ENCODE assay signal across 8 cellular contexts in the genomic region with DNA sequence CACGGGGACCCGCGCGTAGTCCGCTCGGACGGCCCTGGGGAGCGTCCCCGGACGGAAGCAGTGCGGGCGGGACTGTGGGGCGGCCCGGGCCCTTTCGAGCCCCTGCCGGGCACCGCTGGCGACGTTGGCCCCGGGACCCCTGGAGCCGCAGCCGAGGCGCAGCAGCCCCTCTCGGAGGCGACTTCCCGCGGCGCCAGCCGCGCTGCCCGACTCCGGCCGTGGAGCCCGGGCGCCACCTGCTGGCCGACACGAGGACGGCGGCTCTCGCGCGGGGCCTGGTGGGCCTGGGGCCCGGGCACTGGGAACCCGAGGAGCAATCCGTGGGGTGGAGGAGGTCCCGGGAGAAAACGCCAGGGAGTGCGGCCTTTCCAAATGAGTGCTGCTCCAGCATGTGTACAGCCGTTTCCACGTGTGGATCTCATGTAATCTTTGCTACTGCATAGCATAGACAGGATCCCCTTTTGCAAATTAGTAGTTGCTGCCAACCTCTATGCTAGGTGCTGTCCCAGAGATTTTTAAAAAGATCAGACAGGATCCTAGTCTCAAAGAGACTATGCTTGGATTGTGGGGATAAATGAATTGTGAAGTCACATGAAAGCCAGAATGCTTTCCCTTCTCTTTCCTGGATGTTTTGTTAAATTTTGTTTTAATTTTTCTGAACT. TPM values are rescaled to one million over a fixed set of nuclear protein-coding genes. Genes with fewer than 3 reads are reported as not detected.
DNase-seq lines count a peak whose midpoint lies in the region; ATAC-seq and TF ChIP-seq lines count a peak whose summit lies in the region.

No MANE protein-coding gene starts in this region.

- 0% methylated on average over 9 to 24 of the region's 50 CpGs for WGBS in tibial nerve, 2 donors

- CTCF ChIA-PET in activated naive CD4-positive, alpha-beta T cell treated with anti-CD3 and anti-CD28 coated beads, Interleukin-2, amount 10 ng/mL, durations not matched to agents 7 days and 5 days (lab: Charles Lee) = no interaction called here

- intact Hi-C loops in Right ventricle myocardium superior (cut with DNase I) = loop anchor here (2.0 to 10.0 kb wide), 5 partner anchors 211 to 1481 kb away; no protein-coding TSS in a partner anchor

- H3K4me1 ChIP-seq in SJSA1 (replicated peaks) = peaks cover 17% of the 10 kb centered on the region
- H3K4me1 ChIP-seq in tibial nerve = peaks cover 0 to 22% (median 3%) of the 10 kb centered on the region in 4 donors

- TF ChIP-seq EP300 in tibial nerve (IDR thresholded peaks at IDR 0.05) = no peak

- H3K27ac ChIP-seq in SJSA1 (no peak overlapping the region), tibial nerve (peak overlapping the region; percentile 75 to 98 (median 91))

- H3K4me3 ChIP-seq in SJSA1 (peak overlapping the region; percentile 47), tibial nerve (peak overlapping the region; percentile 52 to 79 (median 74))

- H3K27me3 Mint-ChIP-seq in activated naive CD4-positive, alpha-beta T cell treated with anti-CD3 and anti-CD28 coated beads, Interleukin-2, amount 10 ng/mL, durations not matched to agents 7 days and 5 days = peaks cover 19% of the 10 kb centered on the region
- H3K27me3 Mint-ChIP-seq in osteocyte (ENCODE audit: unreplicated experiment) = peaks cover 20% of the 10 kb centered on the region

- peak; percentile 26 for ATAC-seq in GM19035 (IDR thresholded peaks at IDR 0.05; ENCODE audit: unreplicated experiment)
- peak; percentile 54 for ATAC-seq in Right ventricle myocardium superior (ENCODE audit: poor library complexity)

- H3K36me3 Mint-ChIP-seq in activated naive CD4-positive, alpha-beta T cell treated with anti-CD3 and anti-CD28 coated beads, Interleukin-2, amount 10 ng/mL, durations not matched to agents 7 days and 5 days = peaks cover 23% of the 10 kb centered on the region
- no peaks in the 10 kb centered on the region for H3K36me3 Mint-ChIP-seq in osteocyte (ENCODE audit: unreplicated experiment)

- peaks cover 32% of the 10 kb centered on the region for H3K4me1 Mint-ChIP-seq in activated naive CD4-positive, alpha-beta T cell treated with anti-CD3 and anti-CD28 coated beads, Interleukin-2, amount 10 ng/mL, durations not matched to agents 7 days and 5 days
- H3K4me1 Mint-ChIP-seq in osteocyte (ENCODE audit: unreplicated experiment) = peaks cover 33% of the 10 kb centered on the region

- H3K27me3 ChIP-seq in SJSA1 (replicated peaks) (no peaks in the 10 kb centered on the region), tibial nerve (peaks cover 0 to 2% of the 10 kb centered on the region in 2 donors)

- peak overlapping the region; percentile 58 for H3K27ac Mint-ChIP-seq in activated naive CD4-positive, alpha-beta T cell treated with anti-CD3 and anti-CD28 coated beads, Interleukin-2, amount 10 ng/mL, durations not matched to agents 7 days and 5 days
- no peak overlapping the region for H3K27ac Mint-ChIP-seq in osteocyte (ENCODE audit: unreplicated experiment)

- H3K9me3 Mint-ChIP-seq in activated naive CD4-positive, alpha-beta T cell treated with anti-CD3 and anti-CD28 coated beads, Interleukin-2, amount 10 ng/mL, durations not matched to agents 7 days and 5 days = no peaks in the 10 kb centered on the region
- H3K9me3 Mint-ChIP-seq in osteocyte (ENCODE audit: unreplicated experiment) = no peaks in the 10 kb centered on the region

- H3K36me3 ChIP-seq in SJSA1 (peaks cover 33% of the 10 kb centered on the region), tibial nerve (no peaks in the 10 kb centered on the region)

- H3K9me3 ChIP-seq in SJSA1 (replicated peaks) = no peaks in the 10 kb centered on the region
- no peaks in the 10 kb centered on the region for H3K9me3 ChIP-seq in tibial nerve

- H3K4me3 Mint-ChIP-seq in activated naive CD4-positive, alpha-beta T cell treated with anti-CD3 and anti-CD28 coated beads, Interleukin-2, amount 10 ng/mL, durations not matched to agents 7 days and 5 days = peak overlapping the region; percentile 61
- H3K4me3 Mint-ChIP-seq in osteocyte (ENCODE audit: unreplicated experiment) = no peak overlapping the region

- TF ChIP-seq CTCF in osteocyte (IDR thresholded peaks at IDR 0.05) = peak; percentile 99
- TF ChIP-seq CTCF in tibial nerve (IDR thresholded peaks at IDR 0.05) = peak; percentile 98 to 100 (median 98)

- TF ChIP-seq POLR2A in tibial nerve (IDR thresholded peaks at IDR 0.05) = no peak

- DNase-seq in AML-193 (lab: John Stamatoyannopoulos, UW) = peak; percentile 22 to 56
- peak; percentile 74 for DNase-seq in HuH-7.5 (ENCODE audit: low spot score)
- DNase-seq in SJSA1 (ENCODE audit: low read depth in 1 of 2, low spot score in 2 of 2) = peak; percentile 66 to 78
- DNase-seq in activated naive CD4-positive, alpha-beta T cell treated with anti-CD3 and anti-CD28 coated beads, Interleukin-2, amount 10 ng/mL, durations not matched to agents 7 days and 5 days = peak; percentile 76
- DNase-seq in Right ventricle myocardium superior = peak; percentile 86
- DNase-seq in osteocyte (ENCODE audit: extremely low spot score, unreplicated experiment) = peak; percentile 92
- peak; percentile 31 to 63 for DNase-seq in tibial nerve (ENCODE audit: low spot score in 2 of 2)

RNA-seq across cellular contexts. Expression of a gene that starts 4.0 kb away (rescaled TPM):
- total RNA-seq in SJSA1 (2014; rRNA removed; shearing (Covaris generic)) = 161 and 209 TPM in 2 replicates
- total RNA-seq in Right ventricle myocardium superior (25.5 TPM), osteocyte (9.3 and 11.9 TPM in 2 replicates), tibial nerve (100 to 1,000 TPM; 145 to 208 (median 166) TPM)

Comparison
In these comparisons a context has a peak if more than half of its experiments do, and no peak if none do; other contexts are left out.
1. DNase-seq: peak in every context shown above with its lines; median percentile 92 in osteocyte; 86 in Right ventricle myocardium superior; 76 in activated naive CD4-positive, alpha-beta T cell treated with anti-CD3 and anti-CD28 coated beads, Interleukin-2, amount 10 ng/mL, durations not matched to agents 7 days and 5 days; 74 in HuH-7.5; 72 in SJSA1; 47 in tibial nerve; 39 in AML-193.